ENCODE assay signal across 2 cellular contexts in the genomic region with DNA sequence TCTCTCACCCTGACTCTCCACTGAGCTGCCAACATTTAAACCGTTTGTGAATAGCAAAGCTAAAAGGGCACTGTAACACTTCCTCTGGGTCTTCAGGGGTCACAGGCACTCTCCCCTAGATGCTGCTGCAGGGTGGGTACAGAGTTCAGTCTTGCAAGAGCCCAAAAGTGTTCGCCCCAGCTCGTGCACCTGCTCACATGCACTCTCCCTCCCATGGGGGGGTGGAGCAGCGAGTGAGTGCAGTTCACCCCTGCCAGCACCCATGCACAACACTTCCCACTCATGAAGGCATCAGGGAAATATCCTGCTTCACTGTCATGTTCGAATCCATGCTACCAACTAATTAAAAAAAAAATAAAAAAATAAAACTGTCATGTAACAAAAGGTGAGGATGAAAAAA.
TF ChIP-seq lines count a peak whose summit lies in the region.

No MANE protein-coding gene starts in this region.

TF ChIP-seq in GM23338, 12 proteins besides CTCF, POLR2A, EP300 and RAD21:
- TF ChIP-seq, protein P1, sequence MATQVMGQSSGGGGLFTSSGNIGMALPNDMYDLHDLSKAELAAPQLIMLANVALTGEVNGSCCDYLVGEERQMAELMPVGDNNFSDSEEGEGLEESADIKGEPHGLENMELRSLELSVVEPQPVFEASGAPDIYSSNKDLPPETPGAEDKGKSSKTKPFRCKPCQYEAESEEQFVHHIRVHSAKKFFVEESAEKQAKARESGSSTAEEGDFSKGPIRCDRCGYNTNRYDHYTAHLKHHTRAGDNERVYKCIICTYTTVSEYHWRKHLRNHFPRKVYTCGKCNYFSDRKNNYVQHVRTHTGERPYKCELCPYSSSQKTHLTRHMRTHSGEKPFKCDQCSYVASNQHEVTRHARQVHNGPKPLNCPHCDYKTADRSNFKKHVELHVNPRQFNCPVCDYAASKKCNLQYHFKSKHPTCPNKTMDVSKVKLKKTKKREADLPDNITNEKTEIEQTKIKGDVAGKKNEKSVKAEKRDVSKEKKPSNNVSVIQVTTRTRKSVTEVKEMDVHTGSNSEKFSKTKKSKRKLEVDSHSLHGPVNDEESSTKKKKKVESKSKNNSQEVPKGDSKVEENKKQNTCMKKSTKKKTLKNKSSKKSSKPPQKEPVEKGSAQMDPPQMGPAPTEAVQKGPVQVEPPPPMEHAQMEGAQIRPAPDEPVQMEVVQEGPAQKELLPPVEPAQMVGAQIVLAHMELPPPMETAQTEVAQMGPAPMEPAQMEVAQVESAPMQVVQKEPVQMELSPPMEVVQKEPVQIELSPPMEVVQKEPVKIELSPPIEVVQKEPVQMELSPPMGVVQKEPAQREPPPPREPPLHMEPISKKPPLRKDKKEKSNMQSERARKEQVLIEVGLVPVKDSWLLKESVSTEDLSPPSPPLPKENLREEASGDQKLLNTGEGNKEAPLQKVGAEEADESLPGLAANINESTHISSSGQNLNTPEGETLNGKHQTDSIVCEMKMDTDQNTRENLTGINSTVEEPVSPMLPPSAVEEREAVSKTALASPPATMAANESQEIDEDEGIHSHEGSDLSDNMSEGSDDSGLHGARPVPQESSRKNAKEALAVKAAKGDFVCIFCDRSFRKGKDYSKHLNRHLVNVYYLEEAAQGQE (IDR thresholded peaks at IDR 0.05; ENCODE audit: unreplicated experiment) = no peak
- no peak for TF ChIP-seq ZNF114 (CRISPR knock-in tag; IDR thresholded peaks at IDR 0.05)
- TF ChIP-seq, protein P2, sequence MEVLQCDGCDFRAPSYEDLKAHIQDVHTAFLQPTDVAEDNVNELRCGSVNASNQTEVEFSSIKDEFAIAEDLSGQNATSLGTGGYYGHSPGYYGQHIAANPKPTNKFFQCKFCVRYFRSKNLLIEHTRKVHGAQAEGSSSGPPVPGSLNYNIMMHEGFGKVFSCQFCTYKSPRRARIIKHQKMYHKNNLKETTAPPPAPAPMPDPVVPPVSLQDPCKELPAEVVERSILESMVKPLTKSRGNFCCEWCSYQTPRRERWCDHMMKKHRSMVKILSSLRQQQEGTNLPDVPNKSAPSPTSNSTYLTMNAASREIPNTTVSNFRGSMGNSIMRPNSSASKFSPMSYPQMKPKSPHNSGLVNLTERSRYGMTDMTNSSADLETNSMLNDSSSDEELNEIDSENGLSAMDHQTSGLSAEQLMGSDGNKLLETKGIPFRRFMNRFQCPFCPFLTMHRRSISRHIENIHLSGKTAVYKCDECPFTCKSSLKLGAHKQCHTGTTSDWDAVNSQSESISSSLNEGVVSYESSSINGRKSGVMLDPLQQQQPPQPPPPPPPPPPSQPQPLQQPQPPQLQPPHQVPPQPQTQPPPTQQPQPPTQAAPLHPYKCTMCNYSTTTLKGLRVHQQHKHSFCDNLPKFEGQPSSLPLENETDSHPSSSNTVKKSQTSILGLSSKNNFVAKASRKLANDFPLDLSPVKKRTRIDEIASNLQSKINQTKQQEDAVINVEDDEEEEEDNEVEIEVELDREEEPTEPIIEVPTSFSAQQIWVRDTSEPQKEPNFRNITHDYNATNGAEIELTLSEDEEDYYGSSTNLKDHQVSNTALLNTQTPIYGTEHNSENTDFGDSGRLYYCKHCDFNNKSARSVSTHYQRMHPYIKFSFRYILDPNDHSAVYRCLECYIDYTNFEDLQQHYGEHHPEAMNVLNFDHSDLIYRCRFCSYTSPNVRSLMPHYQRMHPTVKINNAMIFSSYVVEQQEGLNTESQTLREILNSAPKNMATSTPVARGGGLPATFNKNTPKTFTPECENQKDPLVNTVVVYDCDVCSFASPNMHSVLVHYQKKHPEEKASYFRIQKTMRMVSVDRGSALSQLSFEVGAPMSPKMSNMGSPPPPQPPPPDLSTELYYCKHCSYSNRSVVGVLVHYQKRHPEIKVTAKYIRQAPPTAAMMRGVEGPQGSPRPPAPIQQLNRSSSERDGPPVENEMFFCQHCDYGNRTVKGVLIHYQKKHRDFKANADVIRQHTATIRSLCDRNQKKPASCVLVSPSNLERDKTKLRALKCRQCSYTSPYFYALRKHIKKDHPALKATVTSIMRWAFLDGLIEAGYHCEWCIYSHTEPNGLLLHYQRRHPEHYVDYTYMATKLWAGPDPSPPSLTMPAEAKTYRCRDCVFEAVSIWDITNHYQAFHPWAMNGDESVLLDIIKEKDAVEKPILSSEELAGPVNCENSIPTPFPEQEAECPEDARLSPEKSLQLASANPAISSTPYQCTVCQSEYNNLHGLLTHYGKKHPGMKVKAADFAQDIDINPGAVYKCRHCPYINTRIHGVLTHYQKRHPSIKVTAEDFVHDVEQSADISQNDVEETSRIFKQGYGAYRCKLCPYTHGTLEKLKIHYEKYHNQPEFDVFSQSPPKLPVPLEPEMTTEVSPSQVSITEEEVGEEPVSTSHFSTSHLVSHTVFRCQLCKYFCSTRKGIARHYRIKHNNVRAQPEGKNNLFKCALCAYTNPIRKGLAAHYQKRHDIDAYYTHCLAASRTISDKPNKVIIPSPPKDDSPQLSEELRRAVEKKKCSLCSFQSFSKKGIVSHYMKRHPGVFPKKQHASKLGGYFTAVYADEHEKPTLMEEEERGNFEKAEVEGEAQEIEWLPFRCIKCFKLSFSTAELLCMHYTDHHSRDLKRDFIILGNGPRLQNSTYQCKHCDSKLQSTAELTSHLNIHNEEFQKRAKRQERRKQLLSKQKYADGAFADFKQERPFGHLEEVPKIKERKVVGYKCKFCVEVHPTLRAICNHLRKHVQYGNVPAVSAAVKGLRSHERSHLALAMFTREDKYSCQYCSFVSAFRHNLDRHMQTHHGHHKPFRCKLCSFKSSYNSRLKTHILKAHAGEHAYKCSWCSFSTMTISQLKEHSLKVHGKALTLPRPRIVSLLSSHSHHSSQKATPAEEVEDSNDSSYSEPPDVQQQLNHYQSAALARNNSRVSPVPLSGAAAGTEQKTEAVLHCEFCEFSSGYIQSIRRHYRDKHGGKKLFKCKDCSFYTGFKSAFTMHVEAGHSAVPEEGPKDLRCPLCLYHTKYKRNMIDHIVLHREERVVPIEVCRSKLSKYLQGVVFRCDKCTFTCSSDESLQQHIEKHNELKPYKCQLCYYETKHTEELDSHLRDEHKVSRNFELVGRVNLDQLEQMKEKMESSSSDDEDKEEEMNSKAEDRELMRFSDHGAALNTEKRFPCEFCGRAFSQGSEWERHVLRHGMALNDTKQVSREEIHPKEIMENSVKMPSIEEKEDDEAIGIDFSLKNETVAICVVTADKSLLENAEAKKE (CRISPR knock-in tag; IDR thresholded peaks at IDR 0.05) = no peak
- TF ChIP-seq POLR2AphosphoS5 (IDR thresholded peaks at IDR 0.05; ENCODE audit: low read depth) = no peak
- TF ChIP-seq, protein P3, sequence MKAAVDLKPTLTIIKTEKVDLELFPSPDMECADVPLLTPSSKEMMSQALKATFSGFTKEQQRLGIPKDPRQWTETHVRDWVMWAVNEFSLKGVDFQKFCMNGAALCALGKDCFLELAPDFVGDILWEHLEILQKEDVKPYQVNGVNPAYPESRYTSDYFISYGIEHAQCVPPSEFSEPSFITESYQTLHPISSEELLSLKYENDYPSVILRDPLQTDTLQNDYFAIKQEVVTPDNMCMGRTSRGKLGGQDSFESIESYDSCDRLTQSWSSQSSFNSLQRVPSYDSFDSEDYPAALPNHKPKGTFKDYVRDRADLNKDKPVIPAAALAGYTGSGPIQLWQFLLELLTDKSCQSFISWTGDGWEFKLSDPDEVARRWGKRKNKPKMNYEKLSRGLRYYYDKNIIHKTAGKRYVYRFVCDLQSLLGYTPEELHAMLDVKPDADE (IDR thresholded peaks at IDR 0.05) = no peak
- TF ChIP-seq NANOG (IDR thresholded peaks at IDR 0.05; ENCODE audit: borderline replicate concordance) = no peak

TF ChIP-seq in H1, 55 proteins besides CTCF, POLR2A, EP300 and RAD21 (continued from another document):
- no peak for TF ChIP-seq SP2 (IDR thresholded peaks at IDR 0.05; ENCODE audit: low read length)
- TF ChIP-seq NRF1 (IDR thresholded peaks at IDR 0.05; ENCODE audit: low read depth, low read length) = no peak
- no peak for TF ChIP-seq PHF8 (conservative IDR thresholded peaks at IDR 0.05; ENCODE audit: low read depth, low read length)
- no peak for TF ChIP-seq SP1 (IDR thresholded peaks at IDR 0.05; ENCODE audit: low read depth, low read length)
- TF ChIP-seq, protein P4, sequence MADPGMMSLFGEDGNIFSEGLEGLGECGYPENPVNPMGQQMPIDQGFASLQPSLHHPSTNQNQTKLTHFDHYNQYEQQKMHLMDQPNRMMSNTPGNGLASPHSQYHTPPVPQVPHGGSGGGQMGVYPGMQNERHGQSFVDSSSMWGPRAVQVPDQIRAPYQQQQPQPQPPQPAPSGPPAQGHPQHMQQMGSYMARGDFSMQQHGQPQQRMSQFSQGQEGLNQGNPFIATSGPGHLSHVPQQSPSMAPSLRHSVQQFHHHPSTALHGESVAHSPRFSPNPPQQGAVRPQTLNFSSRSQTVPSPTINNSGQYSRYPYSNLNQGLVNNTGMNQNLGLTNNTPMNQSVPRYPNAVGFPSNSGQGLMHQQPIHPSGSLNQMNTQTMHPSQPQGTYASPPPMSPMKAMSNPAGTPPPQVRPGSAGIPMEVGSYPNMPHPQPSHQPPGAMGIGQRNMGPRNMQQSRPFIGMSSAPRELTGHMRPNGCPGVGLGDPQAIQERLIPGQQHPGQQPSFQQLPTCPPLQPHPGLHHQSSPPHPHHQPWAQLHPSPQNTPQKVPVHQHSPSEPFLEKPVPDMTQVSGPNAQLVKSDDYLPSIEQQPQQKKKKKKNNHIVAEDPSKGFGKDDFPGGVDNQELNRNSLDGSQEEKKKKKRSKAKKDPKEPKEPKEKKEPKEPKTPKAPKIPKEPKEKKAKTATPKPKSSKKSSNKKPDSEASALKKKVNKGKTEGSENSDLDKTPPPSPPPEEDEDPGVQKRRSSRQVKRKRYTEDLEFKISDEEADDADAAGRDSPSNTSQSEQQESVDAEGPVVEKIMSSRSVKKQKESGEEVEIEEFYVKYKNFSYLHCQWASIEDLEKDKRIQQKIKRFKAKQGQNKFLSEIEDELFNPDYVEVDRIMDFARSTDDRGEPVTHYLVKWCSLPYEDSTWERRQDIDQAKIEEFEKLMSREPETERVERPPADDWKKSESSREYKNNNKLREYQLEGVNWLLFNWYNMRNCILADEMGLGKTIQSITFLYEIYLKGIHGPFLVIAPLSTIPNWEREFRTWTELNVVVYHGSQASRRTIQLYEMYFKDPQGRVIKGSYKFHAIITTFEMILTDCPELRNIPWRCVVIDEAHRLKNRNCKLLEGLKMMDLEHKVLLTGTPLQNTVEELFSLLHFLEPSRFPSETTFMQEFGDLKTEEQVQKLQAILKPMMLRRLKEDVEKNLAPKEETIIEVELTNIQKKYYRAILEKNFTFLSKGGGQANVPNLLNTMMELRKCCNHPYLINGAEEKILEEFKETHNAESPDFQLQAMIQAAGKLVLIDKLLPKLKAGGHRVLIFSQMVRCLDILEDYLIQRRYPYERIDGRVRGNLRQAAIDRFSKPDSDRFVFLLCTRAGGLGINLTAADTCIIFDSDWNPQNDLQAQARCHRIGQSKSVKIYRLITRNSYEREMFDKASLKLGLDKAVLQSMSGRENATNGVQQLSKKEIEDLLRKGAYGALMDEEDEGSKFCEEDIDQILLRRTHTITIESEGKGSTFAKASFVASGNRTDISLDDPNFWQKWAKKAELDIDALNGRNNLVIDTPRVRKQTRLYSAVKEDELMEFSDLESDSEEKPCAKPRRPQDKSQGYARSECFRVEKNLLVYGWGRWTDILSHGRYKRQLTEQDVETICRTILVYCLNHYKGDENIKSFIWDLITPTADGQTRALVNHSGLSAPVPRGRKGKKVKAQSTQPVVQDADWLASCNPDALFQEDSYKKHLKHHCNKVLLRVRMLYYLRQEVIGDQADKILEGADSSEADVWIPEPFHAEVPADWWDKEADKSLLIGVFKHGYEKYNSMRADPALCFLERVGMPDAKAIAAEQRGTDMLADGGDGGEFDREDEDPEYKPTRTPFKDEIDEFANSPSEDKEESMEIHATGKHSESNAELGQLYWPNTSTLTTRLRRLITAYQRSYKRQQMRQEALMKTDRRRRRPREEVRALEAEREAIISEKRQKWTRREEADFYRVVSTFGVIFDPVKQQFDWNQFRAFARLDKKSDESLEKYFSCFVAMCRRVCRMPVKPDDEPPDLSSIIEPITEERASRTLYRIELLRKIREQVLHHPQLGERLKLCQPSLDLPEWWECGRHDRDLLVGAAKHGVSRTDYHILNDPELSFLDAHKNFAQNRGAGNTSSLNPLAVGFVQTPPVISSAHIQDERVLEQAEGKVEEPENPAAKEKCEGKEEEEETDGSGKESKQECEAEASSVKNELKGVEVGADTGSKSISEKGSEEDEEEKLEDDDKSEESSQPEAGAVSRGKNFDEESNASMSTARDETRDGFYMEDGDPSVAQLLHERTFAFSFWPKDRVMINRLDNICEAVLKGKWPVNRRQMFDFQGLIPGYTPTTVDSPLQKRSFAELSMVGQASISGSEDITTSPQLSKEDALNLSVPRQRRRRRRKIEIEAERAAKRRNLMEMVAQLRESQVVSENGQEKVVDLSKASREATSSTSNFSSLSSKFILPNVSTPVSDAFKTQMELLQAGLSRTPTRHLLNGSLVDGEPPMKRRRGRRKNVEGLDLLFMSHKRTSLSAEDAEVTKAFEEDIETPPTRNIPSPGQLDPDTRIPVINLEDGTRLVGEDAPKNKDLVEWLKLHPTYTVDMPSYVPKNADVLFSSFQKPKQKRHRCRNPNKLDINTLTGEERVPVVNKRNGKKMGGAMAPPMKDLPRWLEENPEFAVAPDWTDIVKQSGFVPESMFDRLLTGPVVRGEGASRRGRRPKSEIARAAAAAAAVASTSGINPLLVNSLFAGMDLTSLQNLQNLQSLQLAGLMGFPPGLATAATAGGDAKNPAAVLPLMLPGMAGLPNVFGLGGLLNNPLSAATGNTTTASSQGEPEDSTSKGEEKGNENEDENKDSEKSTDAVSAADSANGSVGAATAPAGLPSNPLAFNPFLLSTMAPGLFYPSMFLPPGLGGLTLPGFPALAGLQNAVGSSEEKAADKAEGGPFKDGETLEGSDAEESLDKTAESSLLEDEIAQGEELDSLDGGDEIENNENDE (IDR thresholded peaks at IDR 0.05; ENCODE audit: insufficient replicate concordance, low read length) = no peak
- TF ChIP-seq, protein P5, sequence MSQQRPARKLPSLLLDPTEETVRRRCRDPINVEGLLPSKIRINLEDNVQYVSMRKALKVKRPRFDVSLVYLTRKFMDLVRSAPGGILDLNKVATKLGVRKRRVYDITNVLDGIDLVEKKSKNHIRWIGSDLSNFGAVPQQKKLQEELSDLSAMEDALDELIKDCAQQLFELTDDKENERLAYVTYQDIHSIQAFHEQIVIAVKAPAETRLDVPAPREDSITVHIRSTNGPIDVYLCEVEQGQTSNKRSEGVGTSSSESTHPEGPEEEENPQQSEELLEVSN (IDR thresholded peaks at IDR 0.05) = no peak
- no peak for TF ChIP-seq BRCA1 (IDR thresholded peaks at IDR 0.05; ENCODE audit: low read depth, low read length)
- TF ChIP-seq NANOG (IDR thresholded peaks at IDR 0.05; ENCODE audit: insufficient read depth, low read depth, low read length, poor library complexity, severe bottlenecking) = no peak
- no peak for TF ChIP-seq SUZ12 (IDR thresholded peaks at IDR 0.05; ENCODE audit: low read length)
- no peak for TF ChIP-seq CBX5 (IDR thresholded peaks at IDR 0.05; ENCODE audit: low read depth, low read length)
- TF ChIP-seq CHD1 (IDR thresholded peaks at IDR 0.05; ENCODE audit: low read depth, low read length) = no peak
- TF ChIP-seq CBX8 (IDR thresholded peaks at IDR 0.05; ENCODE audit: borderline replicate concordance, low read depth, low read length) = no peak
- TF ChIP-seq POU5F1 (IDR thresholded peaks at IDR 0.05; ENCODE audit: low read depth, low read length) = no peak
- TF ChIP-seq RFX5 (IDR thresholded peaks at IDR 0.05; ENCODE audit: borderline replicate concordance, low read depth, low read length) = no peak
- TF ChIP-seq, protein P6, sequence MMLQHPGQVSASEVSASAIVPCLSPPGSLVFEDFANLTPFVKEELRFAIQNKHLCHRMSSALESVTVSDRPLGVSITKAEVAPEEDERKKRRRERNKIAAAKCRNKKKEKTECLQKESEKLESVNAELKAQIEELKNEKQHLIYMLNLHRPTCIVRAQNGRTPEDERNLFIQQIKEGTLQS (IDR thresholded peaks at IDR 0.05; ENCODE audit: insufficient read depth, low read depth, low read length) = no peak
- no peak for TF ChIP-seq SIN3A (conservative IDR thresholded peaks at IDR 0.05 in 1 of 2, IDR thresholded peaks at IDR 0.05 in 1 of 2; ENCODE audit: low read depth in 1 of 2, low read length in 2 of 2)
- no peak for TF ChIP-seq CTBP2 (IDR thresholded peaks at IDR 0.05; ENCODE audit: borderline replicate concordance, insufficient read depth, insufficient read length, low read length)
- TF ChIP-seq JUND (IDR thresholded peaks at IDR 0.05; ENCODE audit: low read length) = no peak
